8 cellular contexts compared by ENCODE assay signal in the genomic region with DNA sequence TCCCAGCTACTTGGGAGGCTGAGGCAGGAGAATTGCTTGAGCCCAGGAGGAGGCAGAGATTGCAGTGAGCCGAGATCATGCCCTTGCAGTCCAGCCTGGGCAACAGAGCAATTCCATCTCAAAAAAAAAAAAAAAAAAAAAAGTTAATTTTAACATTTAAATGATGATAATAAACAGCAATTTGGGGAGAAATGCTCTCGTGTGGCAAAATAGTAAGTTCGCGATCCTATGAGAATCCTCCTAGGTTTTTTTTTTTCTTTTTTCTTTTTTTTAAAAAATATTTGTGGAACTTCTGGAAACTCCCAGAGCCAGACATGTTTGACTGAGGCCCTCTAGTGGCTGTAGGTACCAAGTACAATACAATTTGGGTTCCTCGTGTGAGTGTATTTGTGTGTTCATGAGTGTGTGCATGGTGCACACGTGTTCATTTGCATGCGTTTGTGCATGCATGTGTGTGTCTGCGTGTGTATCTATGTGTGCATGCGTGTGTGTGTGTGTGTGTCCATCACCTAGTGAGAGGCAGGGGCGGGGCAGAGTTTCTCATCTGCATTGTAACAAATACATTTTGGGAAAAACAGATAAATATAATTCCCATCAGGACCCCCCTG. TPM values are rescaled to one million over a fixed set of nuclear protein-coding genes. Genes with fewer than 3 reads are reported as not detected.
DNase-seq lines count a peak whose midpoint lies in the region; ATAC-seq and TF ChIP-seq lines count a peak whose summit lies in the region.

No MANE protein-coding gene starts in this region.

- POLR2A ChIA-PET in RWPE1 (lab: Yijun Ruan, JAX; ENCODE audit: low non-redundant PET): no interaction called here

- TF ChIP-seq CTCF in RWPE1 (conservative IDR thresholded peaks at IDR 0.05; ENCODE audit: low read depth) (peak; percentile 86), brain (conservative IDR thresholded peaks at IDR 0.05) (peak; percentile 77 to 85)

- H3K36me3 Mint-ChIP-seq in brain: no peaks in the 10 kb centered on the region

- H3K9me3 Mint-ChIP-seq in brain: peaks cover 0 to 5% (median 3%) of the 10 kb centered on the region in 5 experiments

- no peak overlapping the region for H3K27ac ChIP-seq in RWPE1

- DNase-seq in SIG-M5 treated with dmso at 0.1 percent for 504 hours (lab: John Stamatoyannopoulos, UW; ENCODE audit: unreplicated experiment) (peak; percentile 77), SIG-M5 (lab: John Stamatoyannopoulos, UW) (no peak), Kasumi-1 (lab: John Stamatoyannopoulos, UW) (peak; percentile 73 to 76), RWPE1 (ENCODE audit: low spot score) (peak; percentile 44), iPS-NIHi7 (ENCODE audit: extremely low spot score) (peak; percentile 67)
- peak; percentile 13 to 23 for DNase-seq in stimulated activated CD4-positive, alpha-beta T cell treated with anti-CD3 and anti-CD28 coated beads, Interleukin-2, amount 100 ng/mL, for 48 hours

- H3K4me3 Mint-ChIP-seq in brain: peak overlapping the region in 2 of 5 experiments; percentile 3 to 21

- peaks cover 15% of the 10 kb centered on the region for H3K4me1 Mint-ChIP-seq in brain

- CTCF ChIA-PET in RWPE1 (lab: Yijun Ruan, JAX): interaction anchor here (0.6 to 1.1 kb wide), 7 partner anchors 21 to 538 kb away, joined by 3 to 5 read pairs (median 3); partner anchors contain the start of gene PLEKHJ1

- H3K27ac Mint-ChIP-seq in brain: peak overlapping the region; percentile 15 to 60 (median 44)

- no peaks in the 10 kb centered on the region for H3K27me3 Mint-ChIP-seq in brain

- no peak for ATAC-seq in HG03159 (IDR thresholded peaks at IDR 0.05; ENCODE audit: unreplicated experiment)

RNA-seq across cellular contexts. Expression of gene TMPRSS9, which starts 31.2 kb away (rescaled TPM):
- polyA plus RNA-seq in brain (ENCODE audit: insufficient read depth, low read depth, low replicate concordance): 0.15 TPM

RNA-seq across cellular contexts. Expression of gene TIMM13, which starts 36.2 kb away (rescaled TPM):
- polyA plus RNA-seq in brain (ENCODE audit: insufficient read depth, low read depth, low replicate concordance): 121 TPM
